ENCODE assay signal across 7 cellular contexts in the genomic region with DNA sequence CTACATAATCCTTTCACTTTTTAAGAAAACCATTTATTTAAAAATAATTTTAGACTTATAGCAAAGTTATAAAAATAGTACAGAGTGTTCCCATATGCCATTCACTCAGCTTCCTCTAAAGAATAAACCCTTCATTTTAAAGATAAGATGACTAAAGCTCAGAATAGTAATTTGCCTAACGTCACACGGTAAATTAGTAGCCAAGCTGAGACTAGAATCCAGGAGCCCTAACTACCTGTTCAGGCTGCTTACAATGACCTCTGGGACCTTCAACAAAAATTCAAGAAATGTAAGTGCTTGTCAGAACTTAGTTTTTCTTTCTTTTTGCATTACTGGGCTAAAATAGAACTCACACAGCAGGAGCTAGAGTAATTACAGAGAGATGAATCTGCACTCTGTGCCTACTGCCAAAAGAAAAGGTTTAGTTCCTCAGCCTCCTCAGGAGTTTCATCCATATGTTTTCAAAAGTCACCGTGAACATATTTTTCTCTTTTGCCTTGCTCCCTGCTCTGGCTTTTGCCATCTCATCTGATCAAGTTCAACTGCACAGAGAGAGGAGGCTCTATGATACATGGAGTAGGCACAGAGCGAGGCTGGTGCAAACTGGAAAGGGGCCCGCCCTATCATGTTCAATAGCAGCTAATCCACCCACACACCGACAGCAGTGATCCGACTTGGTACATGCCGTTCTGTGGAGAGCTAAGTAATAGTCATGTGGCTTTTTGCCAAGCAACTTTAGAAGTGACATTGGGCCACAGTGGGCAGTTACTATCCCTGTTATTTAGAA.
DNase-seq lines count a peak whose midpoint lies in the region; ATAC-seq and TF ChIP-seq lines count a peak whose summit lies in the region.
"Not testable (repeated sequence)": the region's sequence is repeated elsewhere in the genome, so short reads cannot be mapped to it uniquely, and the experiment has no call there.

No MANE protein-coding gene starts in this region.

- H3K4me2 ChIP-seq in IMR-90 (ENCODE audit: low read depth, low read length): not testable (repeated sequence)

- dilution Hi-C loops in IMR-90 (cut with HindIII; ENCODE audit: low sequenced_read_pairs, unreplicated experiment): not testable (repeated sequence)

- not testable (repeated sequence) for H2BK5ac ChIP-seq in IMR-90 (ENCODE audit: low read depth, low read length, poor library complexity, severe bottlenecking)

- H3K9me3 Mint-ChIP-seq in WTC11; activated naive CD4-positive, alpha-beta T cell treated with anti-CD3 and anti-CD28 coated beads, Interleukin-2, amount 50 U/mL, for 72 hours: not testable (repeated sequence)

- CTCF ChIA-PET in IMR-90 (lab: Yijun Ruan, JAX); WTC11 (lab: Charles Lee): not testable (repeated sequence)

- WGBS in IMR-90 (ENCODE audit: extremely low coverage in 2 of 2, insufficient read length in 1 of 2), 2 experiments: no CpG with 5 or more reads among the region's 8 CpGs
- WGBS in gastroesophageal sphincter (ENCODE audit: low coverage in 1 of 2), 2 donors: no CpG with 5 or more reads among the region's 8 CpGs
- WGBS in right cardiac atrium: no CpG with 5 or more reads among the region's 8 CpGs

- H3K27ac Mint-ChIP-seq in WTC11; activated naive CD4-positive, alpha-beta T cell treated with anti-CD3 and anti-CD28 coated beads, Interleukin-2, amount 50 U/mL, for 72 hours: not testable (repeated sequence)

- not testable (repeated sequence) for H3K36me3 ChIP-seq in IMR-90 (ENCODE audit: control insufficient read depth, insufficient read depth, low read length); gastroesophageal sphincter; mucosa of descending colon (ENCODE audit: low read depth); gastrocnemius medialis

- not testable (repeated sequence) for H3K9me1 ChIP-seq in IMR-90 (ENCODE audit: insufficient read depth, low read length)

- not testable (repeated sequence) for H3K27ac ChIP-seq in IMR-90 (ENCODE audit: insufficient read depth, low read length); gastroesophageal sphincter; right cardiac atrium (ENCODE audit: low read length); gastrocnemius medialis

- H3K18ac ChIP-seq in IMR-90 (ENCODE audit: low read depth, low read length): not testable (repeated sequence)

- not testable (repeated sequence) for H3K23ac ChIP-seq in IMR-90 (ENCODE audit: low read depth, low read length)

- BruUV-seq in IMR-90 (replicated peaks; lab: Mats Ljungman, UMichigan): not testable (repeated sequence)

- not testable (repeated sequence) for H4K5ac ChIP-seq in IMR-90 (ENCODE audit: low read depth, low read length)

- not testable (repeated sequence) for H3K4ac ChIP-seq in IMR-90 (ENCODE audit: low read depth, low read length)

- not testable (repeated sequence) for H3K56ac ChIP-seq in IMR-90 (ENCODE audit: extremely low read depth, insufficient read depth, low read length)

- H3K4me1 Mint-ChIP-seq in WTC11: not testable (repeated sequence)

- H2BK15ac ChIP-seq in IMR-90 (ENCODE audit: low read depth, low read length): not testable (repeated sequence)

- H2AK9ac ChIP-seq in IMR-90 (replicated peaks; ENCODE audit: low read depth, low read length, poor library complexity): not testable (repeated sequence)

- not testable (repeated sequence) for H4K91ac ChIP-seq in IMR-90 (ENCODE audit: insufficient read depth, low read depth, low read length)

- TF ChIP-seq RAD21 in IMR-90 (IDR thresholded peaks at IDR 0.05; ENCODE audit: low read length): not testable (repeated sequence)

- not testable (repeated sequence) for DNase-seq in IMR-90; WTC11 (ENCODE audit: low spot score); activated naive CD4-positive, alpha-beta T cell treated with anti-CD3 and anti-CD28 coated beads, Interleukin-2, amount 50 U/mL, for 72 hours (ENCODE audit: low spot score in 2 of 2); right cardiac atrium; mucosa of descending colon; gastrocnemius medialis

- not testable (repeated sequence) for H2BK120ac ChIP-seq in IMR-90 (ENCODE audit: low read depth, low read length)

- not testable (repeated sequence) for H3K4me1 ChIP-seq in IMR-90 (ENCODE audit: control insufficient read depth, insufficient read depth, low read length); gastroesophageal sphincter; right cardiac atrium (ENCODE audit: control insufficient read depth, insufficient read depth, low read length); mucosa of descending colon (ENCODE audit: low read depth); gastrocnemius medialis

- in situ Hi-C loops in IMR-90 (cut with MboI; ENCODE audit: low sequenced_read_pairs); gastrocnemius medialis (cut with MboI; ENCODE audit: low sequenced_read_pairs in 4 of 4): not testable (repeated sequence)

- peak; percentile 73 for ATAC-seq in IMR-90 (ENCODE audit: low read depth)
- peak; percentile 26 for ATAC-seq in WTC11
- peak; percentile 61 to 66 for ATAC-seq in activated naive CD4-positive, alpha-beta T cell treated with anti-CD3 and anti-CD28 coated beads, Interleukin-2, amount 50 U/mL, for 72 hours
- ATAC-seq in gastroesophageal sphincter: peak; percentile 95
- ATAC-seq in right cardiac atrium: peak; percentile 95 to 97
- peak; percentile 97 for ATAC-seq in mucosa of descending colon
- peak; percentile 90 to 92 for ATAC-seq in gastrocnemius medialis

- H3K27me3 ChIP-seq in IMR-90 (ENCODE audit: control insufficient read depth, insufficient read depth, low read length); gastroesophageal sphincter; right cardiac atrium (ENCODE audit: control insufficient read depth, insufficient read depth); gastrocnemius medialis: not testable (repeated sequence)

- not testable (repeated sequence) for H4K20me1 ChIP-seq in IMR-90 (ENCODE audit: insufficient read depth, low read length)

- H3K14ac ChIP-seq in IMR-90 (replicated peaks; ENCODE audit: low read depth, low read length): not testable (repeated sequence)

- not testable (repeated sequence) for H2AK5ac ChIP-seq in IMR-90 (ENCODE audit: low read depth, low read length)

- H2BK20ac ChIP-seq in IMR-90 (ENCODE audit: low read depth, low read length): not testable (repeated sequence)

- H3K4me3 Mint-ChIP-seq in WTC11: not testable (repeated sequence)

- TF ChIP-seq POLR2A in IMR-90 (IDR thresholded peaks at IDR 0.05; ENCODE audit: low read depth, low read length); gastroesophageal sphincter (IDR thresholded peaks at IDR 0.05); gastrocnemius medialis (IDR thresholded peaks at IDR 0.05): not testable (repeated sequence)

- H2AFZ ChIP-seq in IMR-90 (replicated peaks; ENCODE audit: low read length, poor library complexity): not testable (repeated sequence)

- H3K27me3 Mint-ChIP-seq in WTC11 (ENCODE audit: low read depth): not testable (repeated sequence)

- not testable (repeated sequence) for H3K9ac ChIP-seq in IMR-90 (ENCODE audit: low read depth, low read length)

- TF ChIP-seq EP300 in gastroesophageal sphincter (IDR thresholded peaks at IDR 0.05): not testable (repeated sequence)

- not testable (repeated sequence) for H3K4me3 ChIP-seq in IMR-90 (ENCODE audit: insufficient read depth, low read depth, low read length); gastroesophageal sphincter; right cardiac atrium (ENCODE audit: low read length); mucosa of descending colon; gastrocnemius medialis

- POLR2A ChIA-PET in IMR-90 (lab: Charles Lee; ENCODE audit: unreplicated experiment); WTC11 (lab: Charles Lee): not testable (repeated sequence)

- not testable (repeated sequence) for H4K8ac ChIP-seq in IMR-90 (ENCODE audit: low read depth in 2 of 2, low read length in 2 of 2)

- H3K79me1 ChIP-seq in IMR-90 (ENCODE audit: low read depth in 1 of 2, low read length in 2 of 2): not testable (repeated sequence)

- intact Hi-C loops in IMR-90 (cut with micrococcal nuclease); right cardiac atrium (cut with DNase I); mucosa of descending colon (cut with DNase I, micrococcal nuclease); gastrocnemius medialis (cut with DNase I; ENCODE audit: low total_unique reads): not testable (repeated sequence)

- not testable (repeated sequence) for H3K9me3 ChIP-seq in IMR-90 (ENCODE audit: control insufficient read depth, insufficient read depth, low read length); gastroesophageal sphincter; right cardiac atrium (ENCODE audit: control insufficient read depth, low read length); mucosa of descending colon; gastrocnemius medialis

- TF ChIP-seq CTCF in IMR-90 (conservative IDR thresholded peaks at IDR 0.05; ENCODE audit: low read depth, low read length); WTC11 (IDR thresholded peaks at IDR 0.05); gastroesophageal sphincter (IDR thresholded peaks at IDR 0.05); mucosa of descending colon (IDR thresholded peaks at IDR 0.05); gastrocnemius medialis (IDR thresholded peaks at IDR 0.05 in 4 of 5, conservative IDR thresholded peaks at IDR 0.05 in 1 of 5): not testable (repeated sequence)

- not testable (repeated sequence) for H3K36me3 Mint-ChIP-seq in WTC11; activated naive CD4-positive, alpha-beta T cell treated with anti-CD3 and anti-CD28 coated beads, Interleukin-2, amount 50 U/mL, for 72 hours

Comparison
In these comparisons a context has a peak if more than half of its experiments do, and no peak if none do; other contexts are left out.
1. ATAC-seq: peak in every context shown above with its lines; median percentile 97 in mucosa of descending colon; 96 in right cardiac atrium; 95 in gastroesophageal sphincter; 91 in gastrocnemius medialis; 73 in IMR-90; 64 in activated naive CD4-positive, alpha-beta T cell treated with anti-CD3 and anti-CD28 coated beads, Interleukin-2, amount 50 U/mL, for 72 hours; 26 in WTC11.